Comparison of ENCODE assay signal across 23 cellular contexts in genomic region chr20:39248851-39249485, GRCh38.
"Had no signal": no experiment of that assay in that cellular context is flagged by ENCODE, and none has a peak within 500 bp of the region (broad histone marks: within the 10 kb centered on the region; RNA-seq: fewer than 3 reads in every experiment).

No MANE protein-coding gene starts in this region.

- H3K27ac ChIP-seq: HL-60, RWPE1 had no signal

- H3K4me2 ChIP-seq: SK-N-SH had no signal

- DNase-seq: IMR-90; Karpas-422; KBM-7; MM.1S; NCI-H1436; NCI-H187; NCI-H2029; NCI-H2081 treated with DMSO at 0.1 percent for 48 hours; NCI-H2171; NCI-H226; NCI-H446; NCI-H510A; NCI-H524 treated with DMSO at 0.1 percent for 48 hours; NCI-H69; NK-92 treated with Interleukin-12 subunit alpha and Interleukin-12 subunit beta, amount 100 ng/mL, for 24 hours; PC-3; SHP77; SK-N-SH; SW 1271; T-cell had no signal

- H3K9me3 ChIP-seq: SK-N-SH had no signal

- H3K9ac ChIP-seq: SK-N-SH had no signal

- ATAC-seq: Panc1, PC-3, T-cell had no signal
